In the genomic region with DNA sequence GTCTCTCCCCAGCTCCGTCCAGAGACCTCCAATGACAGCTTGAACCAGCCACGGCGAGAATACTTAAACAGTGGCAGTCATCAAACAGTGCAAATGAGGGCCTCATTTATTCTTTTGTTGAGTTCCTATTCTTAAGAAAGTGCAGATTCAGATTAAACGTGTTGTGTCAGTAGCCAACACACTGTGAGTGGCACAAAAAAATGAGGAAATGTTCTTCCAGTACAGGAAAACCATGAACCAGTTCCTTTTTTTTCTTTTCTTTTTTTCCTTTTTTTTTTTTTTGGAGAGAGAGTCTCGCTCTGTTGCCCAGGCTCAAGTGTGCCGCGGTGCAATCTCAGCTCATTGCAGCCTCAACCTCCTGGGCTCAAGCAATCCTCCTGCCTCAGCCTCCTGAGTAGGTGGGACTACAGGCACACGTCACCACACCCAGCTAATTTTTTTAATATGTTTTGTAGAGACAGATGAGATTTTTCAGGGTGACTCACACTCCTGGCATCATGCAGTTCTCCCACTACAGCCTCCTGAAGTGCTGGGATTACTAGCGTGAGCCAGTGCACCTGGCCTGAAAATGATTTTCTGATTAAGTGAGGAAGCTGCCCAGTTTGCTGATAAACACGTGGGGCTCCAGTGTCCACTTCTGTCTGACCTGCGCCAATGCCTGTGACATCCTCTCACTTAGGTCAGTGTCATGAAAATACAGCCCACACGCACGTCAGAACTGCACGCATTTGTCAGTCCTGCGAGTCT, we compare ENCODE assay signal across 15 cellular contexts. TPM values are rescaled to one million over a fixed set of nuclear protein-coding genes. Genes with fewer than 3 reads are reported as not detected.
DNase-seq lines count a peak whose midpoint lies in the region; ATAC-seq and TF ChIP-seq lines count a peak whose summit lies in the region.
"Had no signal": no experiment of that assay in that cellular context is flagged by ENCODE, and none has a peak within 500 bp of the region (broad histone marks: within the 10 kb centered on the region; RNA-seq: fewer than 3 reads in every experiment).

No MANE protein-coding gene starts in this region.

- H3K36me3 ChIP-seq in aorta (ENCODE audit: control insufficient read depth in 1 of 2, insufficient read depth in 2 of 2, low read length in 1 of 2) (no peaks in the 10 kb centered on the region), uterus (no peaks in the 10 kb centered on the region)
- H3K36me3 ChIP-seq: sigmoid colon had no signal

- ATAC-seq in aorta (ENCODE audit: low FRiP score): no peak
- ATAC-seq: activated T-cell treated with anti-CD3 and anti-CD28 coated beads, Interleukin-2, amount 50 U/mL, for 72 hours had no signal

- no peaks in the 10 kb centered on the region for H3K27me3 ChIP-seq in aorta (ENCODE audit: control insufficient read depth in 1 of 2, insufficient read depth in 2 of 2, low read length in 1 of 2)
- H3K27me3 ChIP-seq in uterus: no peaks in the 10 kb centered on the region
- H3K27me3 ChIP-seq in dorsolateral prefrontal cortex: no peaks in the 10 kb centered on the region

- POLR2A ChIA-PET in RWPE1 (lab: Yijun Ruan, JAX; ENCODE audit: low non-redundant PET): no interaction called here

- H3K4me1 ChIP-seq in aorta (ENCODE audit: control insufficient read depth in 1 of 2, insufficient read depth in 2 of 2, low read length in 2 of 2): no peaks in the 10 kb centered on the region
- H3K4me1 ChIP-seq in uterus: no peaks in the 10 kb centered on the region
- H3K4me1 ChIP-seq: sigmoid colon had no signal

- H3K4me3 ChIP-seq in fibroblast of villous mesenchyme (ENCODE audit: low read depth, low read length): no peak overlapping the region
- H3K4me3 ChIP-seq in aorta (ENCODE audit: low read length in 2 of 2): no peak overlapping the region
- no peak overlapping the region for H3K4me3 ChIP-seq in uterus
- no peak overlapping the region for H3K4me3 ChIP-seq in dorsolateral prefrontal cortex
- H3K4me3 ChIP-seq: sigmoid colon had no signal

- DNase-seq in NOMO-1 (lab: John Stamatoyannopoulos, UW; ENCODE audit: unreplicated experiment in 2 of 2): peak; percentile 14 to 47
- no peak for DNase-seq in NOMO-1 treated with dmso at 0.1 percent for 144 hours (lab: John Stamatoyannopoulos, UW; ENCODE audit: unreplicated experiment)
- DNase-seq in RWPE1 (ENCODE audit: low spot score): peak; percentile 20
- peak; percentile 14 for DNase-seq in fibroblast of villous mesenchyme (ENCODE audit: low read depth)
- peak; percentile 8 to 39 for DNase-seq in aorta
- DNase-seq in uterus: no peak
- DNase-seq in hippocampal formation (lab: John Stamatoyannopoulos, UW): no peak
- no peak for DNase-seq in dorsolateral prefrontal cortex
- DNase-seq: activated T-cell treated with anti-CD3 and anti-CD28 coated beads, Interleukin-2, amount 50 U/mL, for 72 hours; amniotic stem cell; naive B cell; NCI-H1105; RPMI8226; sigmoid colon; T1000 had no signal

- intact Hi-C loops in aorta (cut with DNase I) (no loop called here), uterus (cut with DNase I; ENCODE audit: low total_unique reads) (no loop called here), dorsolateral prefrontal cortex (cut with DNase I) (no loop called here)

- WGBS in aorta, 2 donors: 80% methylated on average over 15 of the region's 15 CpGs

- no peak for TF ChIP-seq POLR2A in uterus (IDR thresholded peaks at IDR 0.05)

- TF ChIP-seq CTCF in RWPE1 (conservative IDR thresholded peaks at IDR 0.05; ENCODE audit: low read depth): no peak
- no peak for TF ChIP-seq CTCF in fibroblast of villous mesenchyme (IDR thresholded peaks at IDR 0.05; ENCODE audit: insufficient read depth, low read depth, low read length)
- TF ChIP-seq CTCF in uterus (IDR thresholded peaks at IDR 0.05): no peak
- TF ChIP-seq CTCF in dorsolateral prefrontal cortex (IDR thresholded peaks at IDR 0.05 in 54 of 56, conservative IDR thresholded peaks at IDR 0.05 in 2 of 56; ENCODE audit: low read depth in 1 of 56, partially characterized antibody in 56 of 56): no peak

- H3K9me3 ChIP-seq in aorta (ENCODE audit: control insufficient read depth, low read length): peaks cover 2% of the 10 kb centered on the region
- H3K9me3 ChIP-seq in uterus: peaks cover 0 to 3% of the 10 kb centered on the region in 2 donors

- H3K27ac ChIP-seq in RWPE1: no peak overlapping the region
- no peak overlapping the region for H3K27ac ChIP-seq in aorta (ENCODE audit: low read depth in 1 of 2, low read length in 2 of 2)
- H3K27ac ChIP-seq in uterus: no peak overlapping the region
- H3K27ac ChIP-seq in dorsolateral prefrontal cortex: no peak overlapping the region
- H3K27ac ChIP-seq: sigmoid colon had no signal

- CTCF ChIA-PET in RWPE1 (lab: Yijun Ruan, JAX): no interaction called here

RNA-seq across cellular contexts. Expression of gene SFSWAP, which starts 37.2 kb away (rescaled TPM):
- total RNA-seq in fibroblast of villous mesenchyme (25.8 and 28.5 TPM in 2 replicates), aorta (10 to 100 TPM; 43.7 to 72.3 TPM), uterus (10 to 100 TPM; 25.3 to 78.1 (median 55.2) TPM), dorsolateral prefrontal cortex (100 to 1,000 TPM in 4 of 120 experiments, 10 to 100 TPM in 116; 42.1 to 121 (median 68.6) TPM)
- 10 to 100 TPM; 13.4 to 53.7 TPM for polyA plus RNA-seq in aorta

Comparison
In these comparisons a context has a peak if more than half of its experiments do, and no peak if none do; other contexts are left out.
1. DNase-seq: peak in NOMO-1 (2 of 2), RWPE1 (single experiment), fibroblast of villous mesenchyme (single experiment) and aorta (2 of 2); none in NOMO-1 treated with dmso at 0.1 percent for 144 hours (single experiment), uterus (0 of 2), hippocampal formation (0 of 2) and dorsolateral prefrontal cortex (0 of 10).